ENCODE assay signal across 10 cellular contexts in the genomic region with DNA sequence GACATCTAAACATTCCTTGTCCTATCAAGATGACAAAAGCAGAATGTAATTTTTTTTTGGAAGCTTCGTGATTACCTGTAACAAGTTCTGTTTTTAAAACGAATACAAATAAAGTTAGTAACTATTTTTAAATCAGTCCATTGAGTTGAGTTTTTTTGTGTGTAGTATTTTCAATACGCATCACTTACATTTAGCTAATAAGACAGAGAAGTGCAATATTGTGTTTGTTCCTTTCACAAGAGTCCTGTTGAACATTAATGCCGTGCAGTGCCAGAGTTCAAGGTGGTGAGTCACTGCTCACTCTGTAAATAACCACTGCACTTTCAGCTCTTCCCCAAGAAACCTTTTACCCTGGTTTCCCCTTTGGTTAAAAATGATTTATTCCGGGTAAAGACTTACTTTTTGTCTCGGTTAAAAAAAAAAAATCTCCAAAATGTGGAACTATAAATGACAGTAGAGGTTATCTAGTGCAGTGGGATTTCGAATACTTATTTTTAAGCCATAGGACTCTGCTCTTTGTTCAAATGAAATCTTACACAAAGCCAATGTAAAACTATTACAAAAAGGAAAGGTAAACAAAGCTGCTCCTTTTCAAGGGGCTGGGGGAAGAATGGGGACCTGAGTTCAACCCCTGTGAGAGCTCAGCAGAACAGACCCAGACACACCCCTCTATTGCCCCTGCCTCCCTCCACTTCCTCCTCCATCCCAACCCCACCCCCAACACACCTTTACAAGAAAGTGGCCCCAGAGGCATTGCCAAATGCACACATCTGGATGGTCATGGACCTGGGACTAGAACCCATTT. TPM values are rescaled to one million over a fixed set of nuclear protein-coding genes. Genes with fewer than 3 reads are reported as not detected.
DNase-seq lines count a peak whose midpoint lies in the region; ATAC-seq, FAIRE-seq and TF ChIP-seq lines count a peak whose summit lies in the region.
"Had no signal": no experiment of that assay in that cellular context is flagged by ENCODE, and none has a peak within 500 bp of the region (broad histone marks: within the 10 kb centered on the region; RNA-seq: fewer than 3 reads in every experiment).

No MANE protein-coding gene starts in this region.

- no peak overlapping the region for H3K14ac ChIP-seq in neuronal stem cell (ENCODE audit: low read length)

- no peak overlapping the region for H3K9ac ChIP-seq in neuronal stem cell (ENCODE audit: low read depth, low read length, poor library complexity)

- no peaks in the 10 kb centered on the region for H3K27me3 ChIP-seq in pancreas
- peaks cover 0 to 27% (median 0%) of the 10 kb centered on the region in 3 experiments for H3K27me3 ChIP-seq in neuronal stem cell (ENCODE audit: control insufficient read depth in 3 of 3, insufficient read depth in 3 of 3, low read depth in 1 of 3, low read length in 3 of 3)

- DNase-seq in GM04503 (ENCODE audit: low read depth) (peak; percentile 45), NOMO-1 treated with dmso at 0.1 percent for 144 hours (lab: John Stamatoyannopoulos, UW; ENCODE audit: unreplicated experiment) (peak; percentile 69), pancreas (peak in 2 of 6 donors; percentile 37 to 53), neuronal stem cell (ENCODE audit: low spot score) (no peak), substantia nigra (lab: John Stamatoyannopoulos, UW) (no peak)

- H3K4me3 ChIP-seq in pancreas, result no peak overlapping the region
- H3K4me3 ChIP-seq in neuronal stem cell (ENCODE audit: low read length in 2 of 2), result no peak overlapping the region

- H3K79me1 ChIP-seq in neuronal stem cell (ENCODE audit: low read depth, low read length), result no peaks in the 10 kb centered on the region

- H3K36me3 ChIP-seq in pancreas, result no peaks in the 10 kb centered on the region
- no peaks in the 10 kb centered on the region for H3K36me3 ChIP-seq in neuronal stem cell (replicated peaks in 1 of 2; ENCODE audit: control insufficient read depth in 2 of 2, insufficient read depth in 2 of 2, low read length in 2 of 2)

- 21% methylated on average over 7 of the region's 7 CpGs for WGBS in pancreas, 2 donors
- WGBS in neuronal stem cell (ENCODE audit: extremely low coverage in 2 of 2, insufficient read length in 2 of 2, insufficient replicate concordance in 1 of 2), 2 donors, result no CpG with 5 or more reads among the region's 7 CpGs

- no peak overlapping the region for H3K23ac ChIP-seq in neuronal stem cell (ENCODE audit: low read depth, low read length, poor library complexity)

- no peak overlapping the region for H2AFZ ChIP-seq in neuronal stem cell (ENCODE audit: low read length)

- H3K4me2 ChIP-seq in neuronal stem cell (ENCODE audit: insufficient read depth, low read length, poor library complexity, severe bottlenecking), result no peak overlapping the region

- ATAC-seq in pancreas (peak; percentile 93 to 94 (median 94)), HG02623 (IDR thresholded peaks at IDR 0.05; ENCODE audit: unreplicated experiment) (no peak), GM19455 (IDR thresholded peaks at IDR 0.05; ENCODE audit: unreplicated experiment) (no peak)

- H2BK120ac ChIP-seq in neuronal stem cell (ENCODE audit: low read depth, low read length), result no peak overlapping the region

- H3K27ac ChIP-seq in pancreas (peak overlapping the region; percentile 9 to 67 (median 58)), neuronal stem cell (replicated peaks; ENCODE audit: low read length) (no peak overlapping the region), substantia nigra (ENCODE audit: low read depth, low read length, poor library complexity, severe bottlenecking) (no peak overlapping the region)
- H3K27ac ChIP-seq: HL-60 had no signal

- intact Hi-C loops in pancreas (cut with DNase I), result loop anchor here in 1 of 3 donors (10.0 kb wide), 1 partner anchor 94 kb away; no protein-coding TSS in a partner anchor

- FAIRE-seq in colon (lab: Jason Lieb, UNC) (peak; percentile 91), pancreas (lab: Jason Lieb, UNC) (peak; percentile 80)

- no peak overlapping the region for H3K18ac ChIP-seq in neuronal stem cell (ENCODE audit: low read length)

- H3K4me1 ChIP-seq in pancreas (peaks cover 5 to 14% (median 11%) of the 10 kb centered on the region in 3 donors), neuronal stem cell (ENCODE audit: control insufficient read depth in 2 of 2, insufficient read depth in 1 of 2, low read depth in 1 of 2, low read length in 2 of 2) (no peaks in the 10 kb centered on the region)

- no peak overlapping the region for H2AK5ac ChIP-seq in neuronal stem cell (ENCODE audit: low read depth, low read length)

- H4K8ac ChIP-seq in neuronal stem cell (ENCODE audit: low read depth, low read length), result no peak overlapping the region

- H4K91ac ChIP-seq in neuronal stem cell (ENCODE audit: low read depth, low read length, poor library complexity), result no peak overlapping the region

- H3K4ac ChIP-seq in neuronal stem cell (ENCODE audit: low read length), result no peak overlapping the region

- H2BK5ac ChIP-seq in neuronal stem cell (ENCODE audit: low read length), result no peak overlapping the region

- H2BK12ac ChIP-seq in neuronal stem cell (ENCODE audit: low read length), result no peak overlapping the region

- H2BK15ac ChIP-seq in neuronal stem cell (ENCODE audit: low read length), result no peak overlapping the region

- H3K9me3 ChIP-seq in pancreas, result no peaks in the 10 kb centered on the region
- no peaks in the 10 kb centered on the region for H3K9me3 ChIP-seq in neuronal stem cell (replicated peaks in 1 of 2; ENCODE audit: control insufficient read depth in 2 of 2, insufficient read depth in 1 of 2, low read depth in 1 of 2, low read length in 2 of 2)

- no peak for TF ChIP-seq CTCF in pancreas (IDR thresholded peaks at IDR 0.05)

RNA-seq across cellular contexts. Expression of a gene that starts 14.8 kb away (rescaled TPM):
- total RNA-seq in pancreas, result 10 to 100 TPM in 3 of 6 donors, 1 to 10 TPM in 3; 6.9 to 24.7 (median 11.8) TPM
- polyA plus RNA-seq in pancreas, result 1 to 10 TPM; 6.3 to 9.7 TPM
- polyA plus RNA-seq in neuronal stem cell (2013, experiment 1 of 2), result 0.01 TPM
- 0.03 TPM for polyA plus RNA-seq in neuronal stem cell (2013, experiment 2 of 2)
- total RNA-seq: dermis microvascular lymphatic vessel endothelial cell had no signal

RNA-seq across cellular contexts. Expression of a gene that starts 38.5 kb away (rescaled TPM):
- total RNA-seq in pancreas, result 10 to 100 TPM; 11.5 to 14.2 (median 12.4) TPM
- polyA plus RNA-seq in pancreas, result 10 to 100 TPM in 1 of 2 donors, 1 to 10 TPM in 1; 4.0 to 11.6 TPM
- polyA plus RNA-seq in neuronal stem cell (2013, experiment 1 of 2), result 3.1 TPM
- 3.0 TPM for polyA plus RNA-seq in neuronal stem cell (2013, experiment 2 of 2)

Comparison
In these comparisons a context has a peak if more than half of its experiments do, and no peak if none do; other contexts are left out.
1. DNase-seq: peak in GM04503 (single experiment) and NOMO-1 treated with dmso at 0.1 percent for 144 hours (single experiment); none in neuronal stem cell (single experiment) and substantia nigra (0 of 49).
2. ATAC-seq: peak in pancreas (4 of 4); none in HG02623 (single experiment) and GM19455 (single experiment).
3. H3K27ac ChIP-seq: peak in pancreas (4 of 4); none in neuronal stem cell (single experiment) and substantia nigra (single experiment).